Comparison of ENCODE assay signal across 9 cellular contexts in genomic region chr5:163379298-163380155, GRCh38. TPM values are rescaled to one million over a fixed set of nuclear protein-coding genes. Genes with fewer than 3 reads are reported as not detected.
DNase-seq lines count a peak whose midpoint lies in the region; ATAC-seq and TF ChIP-seq lines count a peak whose summit lies in the region.
"Had no signal": no experiment of that assay in that cellular context is flagged by ENCODE, and none has a peak within 500 bp of the region (broad histone marks: within the 10 kb centered on the region; RNA-seq: fewer than 3 reads in every experiment).

No MANE protein-coding gene starts in this region.

- peaks cover 7% of the 10 kb centered on the region for H3K27me3 Mint-ChIP-seq in activated naive CD8-positive, alpha-beta T cell treated with anti-CD3 and anti-CD28 coated beads, Interleukin-2, amount 50 U/mL, for 24 hours

- H3K4me1 ChIP-seq in upper lobe of left lung = no peaks in the 10 kb centered on the region

- H3K4me3 ChIP-seq in SK-N-MC (no peak overlapping the region), upper lobe of left lung (no peak overlapping the region)

- H3K9me3 ChIP-seq in SK-N-MC (ENCODE audit: low read depth, low read length) = no peaks in the 10 kb centered on the region
- H3K9me3 ChIP-seq in upper lobe of left lung = no peaks in the 10 kb centered on the region

- TF ChIP-seq EP300 in upper lobe of left lung (IDR thresholded peaks at IDR 0.05) = peak in 1 of 4 donors; percentile 21

- TF ChIP-seq CTCF in upper lobe of left lung (IDR thresholded peaks at IDR 0.05) = no peak

- peak overlapping the region; percentile 37 for H3K9ac ChIP-seq in SK-N-MC (ENCODE audit: insufficient read length)

- 62 to 66% methylated on average over 7 of the region's 7 CpGs for WGBS in upper lobe of left lung, 2 donors

- no peak overlapping the region for H3K27ac Mint-ChIP-seq in activated naive CD8-positive, alpha-beta T cell treated with anti-CD3 and anti-CD28 coated beads, Interleukin-2, amount 50 U/mL, for 24 hours

- H3K4me3 Mint-ChIP-seq in activated naive CD8-positive, alpha-beta T cell treated with anti-CD3 and anti-CD28 coated beads, Interleukin-2, amount 50 U/mL, for 24 hours = no peak overlapping the region

- DNase-seq in NCI-H1417 (lab: John Stamatoyannopoulos, UW) = peak in 2 of 3 experiments; percentile 3 to 12
- no peak for DNase-seq in NCI-H1417 treated with DMSO at 0.1 percent for 48 hours (lab: John Stamatoyannopoulos, UW)
- DNase-seq in SK-N-MC (ENCODE audit: low read depth, low spot score) = no peak
- DNase-seq in glomerular visceral epithelial cell (ENCODE audit: extremely low spot score) = peak; percentile 55
- DNase-seq in upper lobe of left lung = peak in 1 of 2 donors; percentile 31
- DNase-seq in stimulated activated CD4-positive, alpha-beta T cell treated with anti-CD3 and anti-CD28 coated beads, Interleukin-15, amount 100 ng/mL, for 24 hours = no peak
- no peak for DNase-seq in activated naive CD8-positive, alpha-beta T cell treated with anti-CD3 and anti-CD28 coated beads, Interleukin-2, amount 50 U/mL, for 24 hours
- DNase-seq: NCI-H1092 had no signal

- H3K36me3 ChIP-seq in SK-N-MC (ENCODE audit: insufficient read depth, low read length) = no peaks in the 10 kb centered on the region
- no peaks in the 10 kb centered on the region for H3K36me3 ChIP-seq in upper lobe of left lung

- no peaks in the 10 kb centered on the region for H3K36me3 Mint-ChIP-seq in activated naive CD8-positive, alpha-beta T cell treated with anti-CD3 and anti-CD28 coated beads, Interleukin-2, amount 50 U/mL, for 24 hours (ENCODE audit: low read depth)

- H3K9me3 Mint-ChIP-seq in activated naive CD8-positive, alpha-beta T cell treated with anti-CD3 and anti-CD28 coated beads, Interleukin-2, amount 50 U/mL, for 24 hours = no peaks in the 10 kb centered on the region

- no peaks in the 10 kb centered on the region for H3K4me1 Mint-ChIP-seq in activated naive CD8-positive, alpha-beta T cell treated with anti-CD3 and anti-CD28 coated beads, Interleukin-2, amount 50 U/mL, for 24 hours

- TF ChIP-seq POLR2A in upper lobe of left lung (IDR thresholded peaks at IDR 0.05) = no peak

- H3K27ac ChIP-seq in SK-N-MC (peak overlapping the region; percentile 79), upper lobe of left lung (no peak overlapping the region)

- ATAC-seq in upper lobe of left lung (ENCODE audit: low FRiP score in 2 of 2) = peak; percentile 54 to 57
- no peak for ATAC-seq in HG02884 (IDR thresholded peaks at IDR 0.05; ENCODE audit: unreplicated experiment)
- ATAC-seq in activated naive CD8-positive, alpha-beta T cell treated with anti-CD3 and anti-CD28 coated beads, Interleukin-2, amount 50 U/mL, for 24 hours = no peak

- H3K27me3 ChIP-seq in upper lobe of left lung = no peaks in the 10 kb centered on the region

RNA-seq across cellular contexts. Expression of gene CCNG1, which starts 57.9 kb away (rescaled TPM):
- 100 to 1,000 TPM in 1 of 6 donors, 10 to 100 TPM in 5; 52.5 to 118 (median 73.8) TPM for total RNA-seq in upper lobe of left lung

Comparison
In these comparisons a context has a peak if more than half of its experiments do, and no peak if none do; other contexts are left out.
1. DNase-seq: peak in NCI-H1417 (2 of 3) and glomerular visceral epithelial cell (single experiment); none in NCI-H1417 treated with DMSO at 0.1 percent for 48 hours (single experiment), SK-N-MC (single experiment), stimulated activated CD4-positive, alpha-beta T cell treated with anti-CD3 and anti-CD28 coated beads, Interleukin-15, amount 100 ng/mL, for 24 hours (single experiment) and activated naive CD8-positive, alpha-beta T cell treated with anti-CD3 and anti-CD28 coated beads, Interleukin-2, amount 50 U/mL, for 24 hours (single experiment).
2. ATAC-seq: peak in upper lobe of left lung (2 of 2); none in HG02884 (single experiment) and activated naive CD8-positive, alpha-beta T cell treated with anti-CD3 and anti-CD28 coated beads, Interleukin-2, amount 50 U/mL, for 24 hours (single experiment).